9 cellular contexts compared by ENCODE assay signal in the genomic region with DNA sequence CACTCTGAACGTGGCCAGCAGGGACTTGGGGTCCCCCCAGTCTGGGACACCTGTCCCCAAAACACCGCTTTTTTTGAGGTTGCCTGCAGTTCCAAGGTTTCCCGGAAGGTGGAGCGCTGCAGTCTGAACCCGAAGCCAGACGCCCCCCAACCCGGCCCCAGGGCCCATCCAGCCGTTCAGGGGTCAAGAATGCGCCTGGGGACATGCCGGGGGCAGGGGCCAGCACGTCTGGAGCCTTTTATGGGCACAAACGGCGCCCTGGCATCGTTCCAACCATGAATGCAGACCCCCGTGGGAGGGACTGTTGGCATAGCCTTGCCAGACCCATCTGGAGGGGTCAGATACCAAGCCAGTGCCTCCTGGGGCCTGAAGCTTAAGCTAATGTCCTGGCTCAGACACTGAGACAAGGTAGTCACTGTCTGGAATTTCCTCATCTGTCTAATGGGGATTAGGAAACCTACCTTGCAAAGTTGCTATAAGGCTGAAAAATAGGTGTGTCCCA. TPM values are rescaled to one million over a fixed set of nuclear protein-coding genes. Genes with fewer than 3 reads are reported as not detected.
DNase-seq lines count a peak whose midpoint lies in the region; ATAC-seq and TF ChIP-seq lines count a peak whose summit lies in the region.
"Had no signal": no experiment of that assay in that cellular context is flagged by ENCODE, and none has a peak within 500 bp of the region (broad histone marks: within the 10 kb centered on the region; RNA-seq: fewer than 3 reads in every experiment).

No MANE protein-coding gene starts in this region.

- H3K4me3 Mint-ChIP-seq in activated naive CD4-positive, alpha-beta T cell treated with anti-CD3 and anti-CD28 coated beads for 36 hours = no peak overlapping the region
- no peak overlapping the region for H3K4me3 Mint-ChIP-seq in stimulated activated memory B cell treated with anti-CD40 and anti-IgM and Interleukin-4, amounts not matched to agents 10 μg/mL and 1 μg/mL and 100 μg/mL, for 72 hours

- POLR2A ChIA-PET in OCI-LY7 (lab: Charles Lee) = no interaction called here

- DNase-seq in GM06990 (ENCODE audit: extremely low read depth, insufficient read length) (no peak), OCI-LY7 (ENCODE audit: low spot score) (peak; percentile 44), iris pigment epithelial cell (ENCODE audit: low read depth) (peak; percentile 18), NCI-H128 (lab: John Stamatoyannopoulos, UW; ENCODE audit: unreplicated experiment) (no peak), KG1 (lab: John Stamatoyannopoulos, UW) (no peak)
- peak; percentile 74 for DNase-seq in activated naive CD4-positive, alpha-beta T cell treated with anti-CD3 and anti-CD28 coated beads for 36 hours

- H3K79me2 ChIP-seq in OCI-LY7 (ENCODE audit: insufficient read depth, low read depth, low read length) = no peaks in the 10 kb centered on the region

- no peak overlapping the region for H3K4me3 ChIP-seq in GM06990 (replicated peaks; ENCODE audit: low read depth, low read length)
- no peak overlapping the region for H3K4me3 ChIP-seq in OCI-LY7 (ENCODE audit: low read depth, low read length, poor library complexity, severe bottlenecking)
- H3K4me3 ChIP-seq: SJSA1 had no signal

- H3K27me3 Mint-ChIP-seq in activated naive CD4-positive, alpha-beta T cell treated with anti-CD3 and anti-CD28 coated beads for 36 hours (ENCODE audit: low read depth) = peaks cover 25% of the 10 kb centered on the region
- H3K27me3 Mint-ChIP-seq in stimulated activated memory B cell treated with anti-CD40 and anti-IgM and Interleukin-4, amounts not matched to agents 10 μg/mL and 1 μg/mL and 100 μg/mL, for 72 hours = peaks cover 30% of the 10 kb centered on the region

- H3K4me1 Mint-ChIP-seq in activated naive CD4-positive, alpha-beta T cell treated with anti-CD3 and anti-CD28 coated beads for 36 hours (ENCODE audit: low read depth) = peaks cover 16% of the 10 kb centered on the region
- peaks cover 19% of the 10 kb centered on the region for H3K4me1 Mint-ChIP-seq in stimulated activated memory B cell treated with anti-CD40 and anti-IgM and Interleukin-4, amounts not matched to agents 10 μg/mL and 1 μg/mL and 100 μg/mL, for 72 hours

- CTCF ChIA-PET in OCI-LY7 (lab: Charles Lee; ENCODE audit: unreplicated experiment) = no interaction called here
- CTCF ChIA-PET in activated naive CD4-positive, alpha-beta T cell treated with anti-CD3 and anti-CD28 coated beads for 36 hours (lab: Charles Lee) = interaction anchor here (0.9 to 4.2 kb wide), 7 partner anchors 8 to 612 kb away, joined by 3 to 16 read pairs (median 4); a partner anchor contains a TSS

- H3K4me1 ChIP-seq in OCI-LY7 (ENCODE audit: insufficient read depth, low read length, poor library complexity, severe bottlenecking) = peaks cover 3% of the 10 kb centered on the region

- H3K4me2 ChIP-seq in OCI-LY7 (ENCODE audit: low read length) = peak overlapping the region; percentile 35; the same call in 1 of the 2 replicates

- no peaks in the 10 kb centered on the region for H3K9me3 Mint-ChIP-seq in activated naive CD4-positive, alpha-beta T cell treated with anti-CD3 and anti-CD28 coated beads for 36 hours
- no peaks in the 10 kb centered on the region for H3K9me3 Mint-ChIP-seq in stimulated activated memory B cell treated with anti-CD40 and anti-IgM and Interleukin-4, amounts not matched to agents 10 μg/mL and 1 μg/mL and 100 μg/mL, for 72 hours

- ATAC-seq in stimulated activated memory B cell treated with anti-CD40 and anti-IgM and Interleukin-4, amounts not matched to agents 10 μg/mL and 1 μg/mL and 100 μg/mL, for 72 hours = peak; percentile 24
- ATAC-seq in HG03139 (IDR thresholded peaks at IDR 0.05; ENCODE audit: unreplicated experiment) = no peak

- no peak overlapping the region for H3K27ac Mint-ChIP-seq in activated naive CD4-positive, alpha-beta T cell treated with anti-CD3 and anti-CD28 coated beads for 36 hours
- H3K27ac Mint-ChIP-seq in stimulated activated memory B cell treated with anti-CD40 and anti-IgM and Interleukin-4, amounts not matched to agents 10 μg/mL and 1 μg/mL and 100 μg/mL, for 72 hours = no peak overlapping the region

- no peaks in the 10 kb centered on the region for H4K20me1 ChIP-seq in OCI-LY7 (ENCODE audit: insufficient read depth, low read length)

- BruUV-seq in OCI-LY7 (replicated peaks; lab: Mats Ljungman, UMichigan) = no TSS peak

- no peaks in the 10 kb centered on the region for H3K36me3 ChIP-seq in GM06990 (ENCODE audit: control insufficient read depth, insufficient read depth, low read length)
- no peaks in the 10 kb centered on the region for H3K36me3 ChIP-seq in OCI-LY7 (ENCODE audit: insufficient read depth, low read length)
- H3K36me3 ChIP-seq: SJSA1 had no signal

- H3K27ac ChIP-seq in OCI-LY7 (ENCODE audit: low read depth, low read length, poor library complexity, severe bottlenecking) = no peak overlapping the region
- H3K27ac ChIP-seq: SJSA1 had no signal

- intact Hi-C loops in OCI-LY7 (cut with micrococcal nuclease; ENCODE audit: unreplicated experiment) = loop anchor here (2.0 kb wide), 1 partner anchor 188 kb away; no protein-coding TSS in a partner anchor
- intact Hi-C loops in activated naive CD4-positive, alpha-beta T cell treated with anti-CD3 and anti-CD28 coated beads for 36 hours (cut with micrococcal nuclease) = no loop called here

- no peaks in the 10 kb centered on the region for H3K9me3 ChIP-seq in OCI-LY7 (ENCODE audit: low read length)
- H3K9me3 ChIP-seq: SJSA1 had no signal

- H3K36me3 Mint-ChIP-seq in activated naive CD4-positive, alpha-beta T cell treated with anti-CD3 and anti-CD28 coated beads for 36 hours (ENCODE audit: low read depth) = no peaks in the 10 kb centered on the region
- no peaks in the 10 kb centered on the region for H3K36me3 Mint-ChIP-seq in stimulated activated memory B cell treated with anti-CD40 and anti-IgM and Interleukin-4, amounts not matched to agents 10 μg/mL and 1 μg/mL and 100 μg/mL, for 72 hours

- no peaks in the 10 kb centered on the region for H3K9me2 ChIP-seq in OCI-LY7 (ENCODE audit: insufficient read depth, low read length)

- TF ChIP-seq CTCF in GM06990 (IDR thresholded peaks at IDR 0.05; ENCODE audit: insufficient read depth, low read length, poor library complexity, severe bottlenecking) = peak; percentile 95
- TF ChIP-seq CTCF in OCI-LY7 (conservative IDR thresholded peaks at IDR 0.05; ENCODE audit: low read length) = peak; percentile 78

- no peak overlapping the region for H2AFZ ChIP-seq in OCI-LY7 (ENCODE audit: low read length)

- no peaks in the 10 kb centered on the region; the same call in 1 of the 2 replicates for H3K27me3 ChIP-seq in GM06990 (replicated peaks; ENCODE audit: control insufficient read depth, insufficient read depth, low read length)

RNA-seq across cellular contexts. Expression of a gene that starts 6.9 kb away (rescaled TPM):
- total RNA-seq in OCI-LY7 (2014; rRNA removed; shearing (Covaris generic)) = not detected in 2 replicates
- total RNA-seq in OCI-LY7 (2022) = not detected in 2 replicates
- total RNA-seq in activated naive CD4-positive, alpha-beta T cell treated with anti-CD3 and anti-CD28 coated beads for 36 hours = not detected

RNA-seq across cellular contexts. Expression of a gene that starts 7.2 kb away (rescaled TPM):
- 65.9 and 68.9 TPM in 2 replicates for total RNA-seq in OCI-LY7 (2014; rRNA removed; shearing (Covaris generic))
- 64.9 and 93.5 TPM in 2 replicates for total RNA-seq in OCI-LY7 (2022)
- 10 to 100 TPM; 60.0 to 63.8 TPM for total RNA-seq in activated naive CD4-positive, alpha-beta T cell treated with anti-CD3 and anti-CD28 coated beads for 36 hours

RNA-seq across cellular contexts. Expression of a gene that starts 33.4 kb away (rescaled TPM):
- 21.1 and 29.6 TPM in 2 replicates for total RNA-seq in OCI-LY7 (2014; rRNA removed; shearing (Covaris generic))
- total RNA-seq in OCI-LY7 (2022) = 46.8 and 48.2 TPM in 2 replicates
- 10 to 100 TPM; 21.6 to 22.5 TPM for total RNA-seq in activated naive CD4-positive, alpha-beta T cell treated with anti-CD3 and anti-CD28 coated beads for 36 hours

RNA-seq across cellular contexts. Expression of a gene that starts 55.5 kb away (rescaled TPM):
- total RNA-seq in OCI-LY7 (2014; rRNA removed; shearing (Covaris generic)) = 44.9 and 53.6 TPM in 2 replicates
- total RNA-seq in OCI-LY7 (2022) = 57.0 and 58.4 TPM in 2 replicates
- total RNA-seq in activated naive CD4-positive, alpha-beta T cell treated with anti-CD3 and anti-CD28 coated beads for 36 hours = 10 to 100 TPM; 50.2 to 51.7 TPM

RNA-seq across cellular contexts. Expression of a gene that starts 58.4 kb away (rescaled TPM):
- 22.4 and 25.3 TPM in 2 replicates for total RNA-seq in OCI-LY7 (2014; rRNA removed; shearing (Covaris generic))
- total RNA-seq in OCI-LY7 (2022) = 26.6 and 28.1 TPM in 2 replicates
- total RNA-seq in activated naive CD4-positive, alpha-beta T cell treated with anti-CD3 and anti-CD28 coated beads for 36 hours = 10 to 100 TPM; 69.2 to 75.2 TPM

Comparison
In these comparisons a context has a peak if more than half of its experiments do, and no peak if none do; other contexts are left out.
1. DNase-seq: peak in OCI-LY7 (single experiment), activated naive CD4-positive, alpha-beta T cell treated with anti-CD3 and anti-CD28 coated beads for 36 hours (single experiment) and iris pigment epithelial cell (single experiment); none in GM06990 (single experiment), NCI-H128 (single experiment) and KG1 (single experiment).